Comparison of ENCODE assay signal across 1 cellular context in genomic region chr11:65041206-65042035, GRCh38.
TF ChIP-seq lines count a peak whose summit lies in the region.

TSS of gene SAC3D1 (plus strand) at chr11:65041210. CDS start at chr11:65041293, 83 bp downstream.

TF ChIP-seq in HepG2, 621 proteins besides CTCF, POLR2A, EP300 and RAD21 (continued from another document and continues in another):
- TF ChIP-seq, protein P1, sequence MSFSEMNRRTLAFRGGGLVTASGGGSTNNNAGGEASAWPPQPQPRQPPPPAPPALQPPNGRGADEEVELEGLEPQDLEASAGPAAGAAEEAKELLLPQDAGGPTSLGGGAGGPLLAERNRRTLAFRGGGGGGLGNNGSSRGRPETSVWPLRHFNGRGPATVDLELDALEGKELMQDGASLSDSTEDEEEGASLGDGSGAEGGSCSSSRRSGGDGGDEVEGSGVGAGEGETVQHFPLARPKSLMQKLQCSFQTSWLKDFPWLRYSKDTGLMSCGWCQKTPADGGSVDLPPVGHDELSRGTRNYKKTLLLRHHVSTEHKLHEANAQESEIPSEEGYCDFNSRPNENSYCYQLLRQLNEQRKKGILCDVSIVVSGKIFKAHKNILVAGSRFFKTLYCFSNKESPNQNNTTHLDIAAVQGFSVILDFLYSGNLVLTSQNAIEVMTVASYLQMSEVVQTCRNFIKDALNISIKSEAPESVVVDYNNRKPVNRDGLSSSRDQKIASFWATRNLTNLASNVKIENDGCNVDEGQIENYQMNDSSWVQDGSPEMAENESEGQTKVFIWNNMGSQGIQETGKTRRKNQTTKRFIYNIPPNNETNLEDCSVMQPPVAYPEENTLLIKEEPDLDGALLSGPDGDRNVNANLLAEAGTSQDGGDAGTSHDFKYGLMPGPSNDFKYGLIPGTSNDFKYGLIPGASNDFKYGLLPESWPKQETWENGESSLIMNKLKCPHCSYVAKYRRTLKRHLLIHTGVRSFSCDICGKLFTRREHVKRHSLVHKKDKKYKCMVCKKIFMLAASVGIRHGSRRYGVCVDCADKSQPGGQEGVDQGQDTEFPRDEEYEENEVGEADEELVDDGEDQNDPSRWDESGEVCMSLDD (CRISPR knock-in tag; IDR thresholded peaks at IDR 0.05; ENCODE audit: borderline replicate concordance) = no peak
- TF ChIP-seq ZBTB21 (CRISPR knock-in tag; IDR thresholded peaks at IDR 0.05) (no peak), ZNF33B (CRISPR knock-in tag; IDR thresholded peaks at IDR 0.05) (no peak), CHCHD3 (CRISPR knock-in tag; IDR thresholded peaks at IDR 0.05) (no peak), ZNF3 (CRISPR knock-in tag; IDR thresholded peaks at IDR 0.05) (no peak), ZSCAN25 (CRISPR knock-in tag; IDR thresholded peaks at IDR 0.05) (0 out of 2 replicates have a peak, but pooled peaks have one; percentile 17), HCFC1 (IDR thresholded peaks at IDR 0.05; ENCODE audit: low read depth, low read length) (no peak), ISX (CRISPR knock-in tag; conservative IDR thresholded peaks at IDR 0.05) (no peak), HOXD1 (CRISPR knock-in tag; IDR thresholded peaks at IDR 0.05) (no peak; the same call in 1 of the 2 replicates), ZNF253 (CRISPR knock-in tag; IDR thresholded peaks at IDR 0.05; ENCODE audit: borderline replicate concordance) (0 out of 2 replicates have a peak, but pooled peaks have one; percentile 17), ZNF792 (CRISPR knock-in tag; IDR thresholded peaks at IDR 0.05) (peak; percentile 28; the same call in 1 of the 2 replicates), HNF1A (IDR thresholded peaks at IDR 0.05; ENCODE audit: low read depth) (no peak), HNF1A (CRISPR knock-in tag; IDR thresholded peaks at IDR 0.05; ENCODE audit: borderline replicate concordance) (0 out of 2 replicates have a peak, but pooled peaks have one; percentile 22), KAT2B (IDR thresholded peaks at IDR 0.05; ENCODE audit: borderline replicate concordance, low read depth, low read length) (no peak), GLMP (CRISPR knock-in tag; IDR thresholded peaks at IDR 0.05; ENCODE audit: borderline replicate concordance) (no peak), MYC (CRISPR knock-in tag; IDR thresholded peaks at IDR 0.05; ENCODE audit: borderline replicate concordance) (peak; percentile 65; the same call in 1 of the 2 replicates), DRAP1 (CRISPR knock-in tag; IDR thresholded peaks at IDR 0.05) (no peak), ZNF83 (CRISPR knock-in tag; IDR thresholded peaks at IDR 0.05; ENCODE audit: borderline replicate concordance) (no peak), ZFP41 (CRISPR knock-in tag; IDR thresholded peaks at IDR 0.05; ENCODE audit: borderline replicate concordance) (no peak), PRDM4 (CRISPR knock-in tag; IDR thresholded peaks at IDR 0.05; ENCODE audit: borderline replicate concordance) (no peak), ZNF552 (CRISPR knock-in tag; IDR thresholded peaks at IDR 0.05; ENCODE audit: borderline replicate concordance) (no peak)
- TF ChIP-seq, protein P2, sequence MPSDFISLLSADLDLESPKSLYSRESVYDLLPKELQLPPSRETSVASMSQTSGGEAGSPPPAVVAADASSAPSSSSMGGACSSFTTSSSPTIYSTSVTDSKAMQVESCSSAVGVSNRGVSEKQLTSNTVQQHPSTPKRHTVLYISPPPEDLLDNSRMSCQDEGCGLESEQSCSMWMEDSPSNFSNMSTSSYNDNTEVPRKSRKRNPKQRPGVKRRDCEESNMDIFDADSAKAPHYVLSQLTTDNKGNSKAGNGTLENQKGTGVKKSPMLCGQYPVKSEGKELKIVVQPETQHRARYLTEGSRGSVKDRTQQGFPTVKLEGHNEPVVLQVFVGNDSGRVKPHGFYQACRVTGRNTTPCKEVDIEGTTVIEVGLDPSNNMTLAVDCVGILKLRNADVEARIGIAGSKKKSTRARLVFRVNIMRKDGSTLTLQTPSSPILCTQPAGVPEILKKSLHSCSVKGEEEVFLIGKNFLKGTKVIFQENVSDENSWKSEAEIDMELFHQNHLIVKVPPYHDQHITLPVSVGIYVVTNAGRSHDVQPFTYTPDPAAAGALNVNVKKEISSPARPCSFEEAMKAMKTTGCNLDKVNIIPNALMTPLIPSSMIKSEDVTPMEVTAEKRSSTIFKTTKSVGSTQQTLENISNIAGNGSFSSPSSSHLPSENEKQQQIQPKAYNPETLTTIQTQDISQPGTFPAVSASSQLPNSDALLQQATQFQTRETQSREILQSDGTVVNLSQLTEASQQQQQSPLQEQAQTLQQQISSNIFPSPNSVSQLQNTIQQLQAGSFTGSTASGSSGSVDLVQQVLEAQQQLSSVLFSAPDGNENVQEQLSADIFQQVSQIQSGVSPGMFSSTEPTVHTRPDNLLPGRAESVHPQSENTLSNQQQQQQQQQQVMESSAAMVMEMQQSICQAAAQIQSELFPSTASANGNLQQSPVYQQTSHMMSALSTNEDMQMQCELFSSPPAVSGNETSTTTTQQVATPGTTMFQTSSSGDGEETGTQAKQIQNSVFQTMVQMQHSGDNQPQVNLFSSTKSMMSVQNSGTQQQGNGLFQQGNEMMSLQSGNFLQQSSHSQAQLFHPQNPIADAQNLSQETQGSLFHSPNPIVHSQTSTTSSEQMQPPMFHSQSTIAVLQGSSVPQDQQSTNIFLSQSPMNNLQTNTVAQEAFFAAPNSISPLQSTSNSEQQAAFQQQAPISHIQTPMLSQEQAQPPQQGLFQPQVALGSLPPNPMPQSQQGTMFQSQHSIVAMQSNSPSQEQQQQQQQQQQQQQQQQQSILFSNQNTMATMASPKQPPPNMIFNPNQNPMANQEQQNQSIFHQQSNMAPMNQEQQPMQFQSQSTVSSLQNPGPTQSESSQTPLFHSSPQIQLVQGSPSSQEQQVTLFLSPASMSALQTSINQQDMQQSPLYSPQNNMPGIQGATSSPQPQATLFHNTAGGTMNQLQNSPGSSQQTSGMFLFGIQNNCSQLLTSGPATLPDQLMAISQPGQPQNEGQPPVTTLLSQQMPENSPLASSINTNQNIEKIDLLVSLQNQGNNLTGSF (CRISPR knock-in tag; IDR thresholded peaks at IDR 0.05) = peak; percentile 44; the same call in 1 of the 2 replicates
- TF ChIP-seq, protein P3, sequence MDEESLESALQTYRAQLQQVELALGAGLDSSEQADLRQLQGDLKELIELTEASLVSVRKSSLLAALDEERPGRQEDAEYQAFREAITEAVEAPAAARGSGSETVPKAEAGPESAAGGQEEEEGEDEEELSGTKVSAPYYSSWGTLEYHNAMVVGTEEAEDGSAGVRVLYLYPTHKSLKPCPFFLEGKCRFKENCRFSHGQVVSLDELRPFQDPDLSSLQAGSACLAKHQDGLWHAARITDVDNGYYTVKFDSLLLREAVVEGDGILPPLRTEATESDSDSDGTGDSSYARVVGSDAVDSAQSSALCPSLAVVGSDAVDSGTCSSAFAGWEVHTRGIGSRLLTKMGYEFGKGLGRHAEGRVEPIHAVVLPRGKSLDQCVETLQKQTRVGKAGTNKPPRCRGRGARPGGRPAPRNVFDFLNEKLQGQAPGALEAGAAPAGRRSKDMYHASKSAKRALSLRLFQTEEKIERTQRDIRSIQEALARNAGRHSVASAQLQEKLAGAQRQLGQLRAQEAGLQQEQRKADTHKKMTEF (CRISPR knock-in tag; IDR thresholded peaks at IDR 0.05) = no peak
- TF ChIP-seq, protein P4, sequence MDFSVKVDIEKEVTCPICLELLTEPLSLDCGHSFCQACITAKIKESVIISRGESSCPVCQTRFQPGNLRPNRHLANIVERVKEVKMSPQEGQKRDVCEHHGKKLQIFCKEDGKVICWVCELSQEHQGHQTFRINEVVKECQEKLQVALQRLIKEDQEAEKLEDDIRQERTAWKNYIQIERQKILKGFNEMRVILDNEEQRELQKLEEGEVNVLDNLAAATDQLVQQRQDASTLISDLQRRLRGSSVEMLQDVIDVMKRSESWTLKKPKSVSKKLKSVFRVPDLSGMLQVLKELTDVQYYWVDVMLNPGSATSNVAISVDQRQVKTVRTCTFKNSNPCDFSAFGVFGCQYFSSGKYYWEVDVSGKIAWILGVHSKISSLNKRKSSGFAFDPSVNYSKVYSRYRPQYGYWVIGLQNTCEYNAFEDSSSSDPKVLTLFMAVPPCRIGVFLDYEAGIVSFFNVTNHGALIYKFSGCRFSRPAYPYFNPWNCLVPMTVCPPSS (IDR thresholded peaks at IDR 0.05) = no peak
- TF ChIP-seq, protein P5, sequence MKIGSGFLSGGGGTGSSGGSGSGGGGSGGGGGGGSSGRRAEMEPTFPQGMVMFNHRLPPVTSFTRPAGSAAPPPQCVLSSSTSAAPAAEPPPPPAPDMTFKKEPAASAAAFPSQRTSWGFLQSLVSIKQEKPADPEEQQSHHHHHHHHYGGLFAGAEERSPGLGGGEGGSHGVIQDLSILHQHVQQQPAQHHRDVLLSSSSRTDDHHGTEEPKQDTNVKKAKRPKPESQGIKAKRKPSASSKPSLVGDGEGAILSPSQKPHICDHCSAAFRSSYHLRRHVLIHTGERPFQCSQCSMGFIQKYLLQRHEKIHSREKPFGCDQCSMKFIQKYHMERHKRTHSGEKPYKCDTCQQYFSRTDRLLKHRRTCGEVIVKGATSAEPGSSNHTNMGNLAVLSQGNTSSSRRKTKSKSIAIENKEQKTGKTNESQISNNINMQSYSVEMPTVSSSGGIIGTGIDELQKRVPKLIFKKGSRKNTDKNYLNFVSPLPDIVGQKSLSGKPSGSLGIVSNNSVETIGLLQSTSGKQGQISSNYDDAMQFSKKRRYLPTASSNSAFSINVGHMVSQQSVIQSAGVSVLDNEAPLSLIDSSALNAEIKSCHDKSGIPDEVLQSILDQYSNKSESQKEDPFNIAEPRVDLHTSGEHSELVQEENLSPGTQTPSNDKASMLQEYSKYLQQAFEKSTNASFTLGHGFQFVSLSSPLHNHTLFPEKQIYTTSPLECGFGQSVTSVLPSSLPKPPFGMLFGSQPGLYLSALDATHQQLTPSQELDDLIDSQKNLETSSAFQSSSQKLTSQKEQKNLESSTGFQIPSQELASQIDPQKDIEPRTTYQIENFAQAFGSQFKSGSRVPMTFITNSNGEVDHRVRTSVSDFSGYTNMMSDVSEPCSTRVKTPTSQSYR (CRISPR knock-in tag; IDR thresholded peaks at IDR 0.05; ENCODE audit: borderline replicate concordance) = peak; percentile 3; the same call in 1 of the 2 replicates
- TF ChIP-seq, protein P6, sequence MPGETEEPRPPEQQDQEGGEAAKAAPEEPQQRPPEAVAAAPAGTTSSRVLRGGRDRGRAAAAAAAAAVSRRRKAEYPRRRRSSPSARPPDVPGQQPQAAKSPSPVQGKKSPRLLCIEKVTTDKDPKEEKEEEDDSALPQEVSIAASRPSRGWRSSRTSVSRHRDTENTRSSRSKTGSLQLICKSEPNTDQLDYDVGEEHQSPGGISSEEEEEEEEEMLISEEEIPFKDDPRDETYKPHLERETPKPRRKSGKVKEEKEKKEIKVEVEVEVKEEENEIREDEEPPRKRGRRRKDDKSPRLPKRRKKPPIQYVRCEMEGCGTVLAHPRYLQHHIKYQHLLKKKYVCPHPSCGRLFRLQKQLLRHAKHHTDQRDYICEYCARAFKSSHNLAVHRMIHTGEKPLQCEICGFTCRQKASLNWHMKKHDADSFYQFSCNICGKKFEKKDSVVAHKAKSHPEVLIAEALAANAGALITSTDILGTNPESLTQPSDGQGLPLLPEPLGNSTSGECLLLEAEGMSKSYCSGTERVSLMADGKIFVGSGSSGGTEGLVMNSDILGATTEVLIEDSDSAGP (CRISPR knock-in tag; IDR thresholded peaks at IDR 0.05; ENCODE audit: borderline replicate concordance) = no peak; the same call in 1 of the 2 replicates
